Comparison of ENCODE assay signal across 28 cellular contexts in genomic region chr21:39124852-39125251, GRCh38. TPM values are rescaled to one million over a fixed set of nuclear protein-coding genes. Genes with fewer than 3 reads are reported as not detected.
DNase-seq lines count a peak whose midpoint lies in the region; ATAC-seq, FAIRE-seq and TF ChIP-seq lines count a peak whose summit lies in the region.
"Had no signal": no experiment of that assay in that cellular context is flagged by ENCODE, and none has a peak within 500 bp of the region (broad histone marks: within the 10 kb centered on the region; RNA-seq: fewer than 3 reads in every experiment).

No MANE protein-coding gene starts in this region.

- intact Hi-C loops in colonic mucosa (cut with DNase I) (loop anchor here (5.0 kb wide), 1 partner anchor 323 kb away; no protein-coding TSS in a partner anchor), stomach (cut with DNase I; ENCODE audit: low total_unique reads) (no loop called here)

- H3K27me3 ChIP-seq in colonic mucosa (no peaks in the 10 kb centered on the region), stomach (no peaks in the 10 kb centered on the region)
- H3K27me3 ChIP-seq: breast epithelium, Peyer's patch, spleen had no signal

- H3K4me3 ChIP-seq in colonic mucosa (no peak overlapping the region), stomach (no peak overlapping the region)
- H3K4me3 ChIP-seq: breast epithelium, HAP-1, Peyer's patch, spleen had no signal

- H3K4me1 ChIP-seq in colonic mucosa, result no peaks in the 10 kb centered on the region
- peaks cover 0 to 20% (median 9%) of the 10 kb centered on the region in 4 donors for H3K4me1 ChIP-seq in stomach
- H3K4me1 ChIP-seq: breast epithelium, HAP-1, Peyer's patch had no signal

- peak; percentile 30 for ATAC-seq in left lobe of liver
- ATAC-seq in GM18861 (IDR thresholded peaks at IDR 0.05; ENCODE audit: unreplicated experiment), result no peak
- ATAC-seq: effector memory CD8-positive, alpha-beta T cell; natural killer cell treated with Interleukin-12 subunit alpha and Interleukin-12 subunit beta and Interleukin-15 and Interleukin-18, amount 100 ng/mL, for 72 hours had no signal

- no peaks in the 10 kb centered on the region for H3K36me3 ChIP-seq in colonic mucosa
- H3K36me3 ChIP-seq in stomach, result no peaks in the 10 kb centered on the region
- H3K36me3 ChIP-seq: breast epithelium, HAP-1, Peyer's patch, spleen had no signal

- FAIRE-seq in HTR-8/SVneo (lab: Jason Lieb, UNC), result no peak
- FAIRE-seq: colon, G401.6 had no signal

- 35 to 51% (median 42%) methylated on average over 6 of the region's 6 CpGs for WGBS in stomach, 5 donors

- no peak for TF ChIP-seq POLR2A in stomach (IDR thresholded peaks at IDR 0.05)

- TF ChIP-seq CTCF in colonic mucosa (IDR thresholded peaks at IDR 0.05), result no peak
- TF ChIP-seq CTCF in stomach (IDR thresholded peaks at IDR 0.05), result no peak
- no peak for TF ChIP-seq CTCF in GM13977 (IDR thresholded peaks at IDR 0.05; ENCODE audit: extremely low read depth, insufficient read depth, missing control alignments)

- H3K27ac ChIP-seq in colonic mucosa (peak overlapping the region; percentile 27), stomach (peak overlapping the region in 4 of 5 donors; percentile 2 to 70 (median 43))
- H3K27ac ChIP-seq: breast epithelium had no signal

- H3K9me3 ChIP-seq in colonic mucosa (no peaks in the 10 kb centered on the region), stomach (no peaks in the 10 kb centered on the region)
- H3K9me3 ChIP-seq: HAP-1, Peyer's patch had no signal

- no peak overlapping the region for H3K9ac ChIP-seq in colonic mucosa (ENCODE audit: low read depth in 2 of 2, low read length in 2 of 2)

- in situ Hi-C loops in Caki2 (cut with HindIII; ENCODE audit: low pct_unique_long_range_greater_than_20kb, low sequenced_read_pairs) (no loop called here), GM13977 (cut with MboI; ENCODE audit: low pct_unique_long_range_greater_than_20kb, low sequenced_read_pairs, unreplicated experiment) (loop anchor here (25.0 kb wide), 1 partner anchor 388 kb away; no protein-coding TSS in a partner anchor)

- DNase-seq in Caki2 (ENCODE audit: low read depth) (peak; percentile 14), colonic mucosa (no peak), left lobe of liver (ENCODE audit: low spot score) (no peak), stomach (no peak), GM13977 (ENCODE audit: low spot score) (no peak), HTR-8/SVneo (ENCODE audit: insufficient read length, low spot score) (no peak), AML-193 (lab: John Stamatoyannopoulos, UW) (no peak)
- DNase-seq: activated CD4-positive, CD25-positive, alpha-beta regulatory T cell; activated naive CD4-positive, alpha-beta T cell treated with anti-CD3 and anti-CD28 coated beads, Interleukin-2, amount 50 U/mL, for 16 hours; amniotic stem cell; effector memory CD8-positive, alpha-beta T cell; foreskin fibroblast; KG1; midbrain; NCI-H1417; NCI-H2081; NCI-H2227 treated with DMSO at 0.1 percent for 48 hours; NCI-H69; Peyer's patch; retina; spleen; stimulated activated CD4-positive, alpha-beta T cell treated with anti-CD3 and anti-CD28 coated beads, Interleukin-4, amount 100 ng/mL, for 1 hour had no signal

- TF ChIP-seq EP300 in stomach (IDR thresholded peaks at IDR 0.05), result no peak

RNA-seq across cellular contexts. Expression of gene PSMG1, which starts 58.4 kb away (rescaled TPM):
- 102 and 156 TPM in 2 replicates for total RNA-seq in Caki2 (2014; rRNA removed; shearing (Covaris generic); ENCODE audit: low replicate concordance)
- total RNA-seq in colonic mucosa, result 10 to 100 TPM; 41.2 to 78.1 TPM
- total RNA-seq in left lobe of liver, result 18.2 TPM
- 10 to 100 TPM in 4 of 5 donors, not detected in 1; 11.6 to 32.5 (median 19.8) TPM for total RNA-seq in stomach
- 10 to 100 TPM; 33.0 to 53.2 (median 37.0) TPM for polyA plus RNA-seq in stomach
